In genomic region chr5:114898602-114899001, GRCh38 we compare ENCODE assay signal across 25 cellular contexts.
DNase-seq lines count a peak whose midpoint lies in the region; ATAC-seq and TF ChIP-seq lines count a peak whose summit lies in the region.
"Had no signal": no experiment of that assay in that cellular context is flagged by ENCODE, and none has a peak within 500 bp of the region (broad histone marks: within the 10 kb centered on the region; RNA-seq: fewer than 3 reads in every experiment).

No MANE protein-coding gene starts in this region.

- H3K4me3 ChIP-seq in GM23338 = no peak overlapping the region
- no peak overlapping the region for H3K4me3 ChIP-seq in OCI-LY3 (ENCODE audit: low read length)
- H3K4me3 ChIP-seq in liver (ENCODE audit: low read depth in 1 of 3, low read length in 3 of 3) = no peak overlapping the region
- H3K4me3 ChIP-seq in Caco-2 (ENCODE audit: low read depth, low read length) = no peak overlapping the region
- H3K4me3 ChIP-seq: ascending aorta, hepatocyte, lower lobe of right lung, upper lobe of right lung had no signal

- no peaks in the 10 kb centered on the region; the same call in 1 of the 3 replicates for H3K9me3 Mint-ChIP-seq in GM23338
- H3K9me3 Mint-ChIP-seq in Caco-2 (ENCODE audit: unreplicated experiment) = no peaks in the 10 kb centered on the region

- H3F3A ChIP-seq in GM23338 (replicated peaks; ENCODE audit: low read depth) = no peaks in the 10 kb centered on the region

- H3K4me2 ChIP-seq in GM23338 = no peak overlapping the region
- no peak overlapping the region for H3K4me2 ChIP-seq in OCI-LY3 (ENCODE audit: low read length)
- H3K4me2 ChIP-seq: hepatocyte had no signal

- H3K27me3 ChIP-seq in GM23338 (ENCODE audit: insufficient read depth) = no peaks in the 10 kb centered on the region
- no peaks in the 10 kb centered on the region for H3K27me3 ChIP-seq in OCI-LY3 (ENCODE audit: low read depth, low read length)
- H3K27me3 ChIP-seq in liver (ENCODE audit: control insufficient read depth in 4 of 4, insufficient read depth in 4 of 4, low read length in 3 of 4) = no peaks in the 10 kb centered on the region
- H3K27me3 ChIP-seq in Caco-2 (replicated peaks; ENCODE audit: control insufficient read depth, insufficient read depth, low read length) = no peaks in the 10 kb centered on the region
- H3K27me3 ChIP-seq: ascending aorta, hepatocyte, neutrophil, upper lobe of right lung had no signal

- peak; percentile 1 for DNase-seq in DMS 273 (lab: John Stamatoyannopoulos, UW; ENCODE audit: unreplicated experiment)
- no peak for DNase-seq in DMS 273 treated with DMSO at 0.1 percent for 48 hours (lab: John Stamatoyannopoulos, UW)
- peak; percentile 53 for DNase-seq in GM23338 (ENCODE audit: low spot score)
- DNase-seq in Caco-2 = no peak
- DNase-seq: activated CD4-positive, alpha-beta T cell treated with anti-CD3 and anti-CD28 coated beads for 1 hour; activated CD8-positive, alpha-beta memory T cell treated with anti-CD3 and anti-CD28 coated beads for 24 hours; activated naive CD4-positive, alpha-beta T cell treated with anti-CD3 and anti-CD28 coated beads, Interleukin-2, amount 50 U/mL, for 16 hours; activated T-cell treated with anti-CD3 and anti-CD28 coated beads, Interleukin-2, amount 50 U/mL, for 48 hours; AML-193; central memory CD4-positive, alpha-beta T cell; islet precursor cell; lower lobe of right lung; NCI-H1694 treated with DMSO at 0.1 percent for 48 hours; NCI-H226; stimulated activated CD4-positive, alpha-beta T cell treated with anti-CD3 and anti-CD28 coated beads, Interleukin-12 subunit alpha, Interleukin-12 subunit beta, amount 100 ng/mL, for 4 hours; upper lobe of right lung had no signal

- H3K9ac ChIP-seq in OCI-LY3 (ENCODE audit: low read length) = no peak overlapping the region
- no peak overlapping the region for H3K9ac ChIP-seq in liver (ENCODE audit: low read depth in 1 of 2, low read length in 2 of 2)

- H3K9me3 ChIP-seq in OCI-LY3 (ENCODE audit: insufficient read depth, low read length) (no peaks in the 10 kb centered on the region), liver (ENCODE audit: control insufficient read depth in 4 of 4, low read length in 3 of 4) (no peaks in the 10 kb centered on the region), Caco-2 (no peaks in the 10 kb centered on the region)
- H3K9me3 ChIP-seq: ascending aorta, lower lobe of right lung, neutrophil, upper lobe of right lung had no signal

- H3K27ac ChIP-seq in GM23338 (ENCODE audit: low read depth) (no peak overlapping the region), OCI-LY3 (ENCODE audit: low read length) (no peak overlapping the region), liver (ENCODE audit: low read depth in 1 of 2, low read length in 2 of 2) (no peak overlapping the region)
- H3K27ac ChIP-seq: 22Rv1, ascending aorta, epithelial cell of prostate, hepatocyte, lower lobe of right lung, neutrophil, upper lobe of right lung had no signal

- 74% methylated on average over 2 of the region's 2 CpGs for WGBS in liver

- intact Hi-C loops in Caco-2 (cut with micrococcal nuclease; ENCODE audit: unreplicated experiment) = loop anchor here (5.0 kb wide), 1 partner anchor 169 kb away; no protein-coding TSS in a partner anchor

- peak; percentile 61 for ATAC-seq in GM23338
- no peak for ATAC-seq in HG03457 (IDR thresholded peaks at IDR 0.05; ENCODE audit: unreplicated experiment)
- ATAC-seq in HG02981 (IDR thresholded peaks at IDR 0.05; ENCODE audit: unreplicated experiment) = no peak
- ATAC-seq: upper lobe of right lung had no signal

- H3K4me1 Mint-ChIP-seq in GM23338 (no peaks in the 10 kb centered on the region), Caco-2 (ENCODE audit: low read depth, unreplicated experiment) (no peaks in the 10 kb centered on the region)

- peak; percentile 44 to 61 for TF ChIP-seq RAD21 in liver (IDR thresholded peaks at IDR 0.05)

- H3K4me1 ChIP-seq in GM23338 (ENCODE audit: insufficient read depth) (no peaks in the 10 kb centered on the region), OCI-LY3 (ENCODE audit: low read length) (no peaks in the 10 kb centered on the region), liver (ENCODE audit: control insufficient read depth in 4 of 4, insufficient read depth in 4 of 4, low read length in 3 of 4) (no peaks in the 10 kb centered on the region), Caco-2 (no peaks in the 10 kb centered on the region)
- H3K4me1 ChIP-seq: ascending aorta, lower lobe of right lung, upper lobe of right lung had no signal

- H3K9me2 ChIP-seq in GM23338 (ENCODE audit: insufficient read depth) = no peaks in the 10 kb centered on the region

- POLR2A ChIA-PET in Caco-2 (lab: Charles Lee) = no interaction called here

- H3K27ac Mint-ChIP-seq in GM23338 = no peak overlapping the region
- no peak overlapping the region for H3K27ac Mint-ChIP-seq in Caco-2 (ENCODE audit: unreplicated experiment)

- H2AFZ ChIP-seq in GM23338 (no peak overlapping the region), OCI-LY3 (ENCODE audit: low read depth, low read length) (no peak overlapping the region)
- H2AFZ ChIP-seq: hepatocyte had no signal

- H3K4me3 Mint-ChIP-seq in GM23338 = no peak overlapping the region
- no peak overlapping the region for H3K4me3 Mint-ChIP-seq in Caco-2 (ENCODE audit: unreplicated experiment)

- CTCF ChIA-PET in Caco-2 (lab: Charles Lee) = no interaction called here

- TF ChIP-seq CTCF in GM23338 (conservative IDR thresholded peaks at IDR 0.05; ENCODE audit: low read depth in 2 of 2) (peak; percentile 61 to 72), OCI-LY3 (IDR thresholded peaks at IDR 0.05; ENCODE audit: low read depth, low read length) (peak; percentile 61), liver (IDR thresholded peaks at IDR 0.05; ENCODE audit: low read depth, low read length, missing input control) (peak; percentile 29), Caco-2 (IDR thresholded peaks at IDR 0.05; ENCODE audit: insufficient read depth in 1 of 2, low read depth in 1 of 2, low read length in 1 of 2, severe bottlenecking in 1 of 2, unreplicated experiment in 1 of 2) (no peak)

- H3K79me2 ChIP-seq in GM23338 (replicated peaks; ENCODE audit: insufficient read depth) = no peaks in the 10 kb centered on the region
- H3K79me2 ChIP-seq in OCI-LY3 (ENCODE audit: low read length) = no peaks in the 10 kb centered on the region
- H3K79me2 ChIP-seq: hepatocyte had no signal

- H4K20me1 ChIP-seq in GM23338 (replicated peaks; ENCODE audit: insufficient read depth) = no peaks in the 10 kb centered on the region
- H4K20me1 ChIP-seq in OCI-LY3 (ENCODE audit: insufficient read depth, low read length) = no peaks in the 10 kb centered on the region

- no peaks in the 10 kb centered on the region for H3K36me3 ChIP-seq in GM23338 (ENCODE audit: insufficient read depth)
- H3K36me3 ChIP-seq in OCI-LY3 (replicated peaks; ENCODE audit: low read depth, low read length) = no peaks in the 10 kb centered on the region
- H3K36me3 ChIP-seq in liver (ENCODE audit: control insufficient read depth in 4 of 4, insufficient read depth in 3 of 4, low read depth in 1 of 4, low read length in 3 of 4) = no peaks in the 10 kb centered on the region
- no peaks in the 10 kb centered on the region for H3K36me3 ChIP-seq in Caco-2 (ENCODE audit: control insufficient read depth, insufficient read depth, low read length)
- H3K36me3 ChIP-seq: ascending aorta, lower lobe of right lung, neutrophil, upper lobe of right lung had no signal

- H3K27me3 Mint-ChIP-seq in GM23338 (ENCODE audit: insufficient read depth, low read depth, poor library complexity) = no peaks in the 10 kb centered on the region
- H3K27me3 Mint-ChIP-seq in Caco-2 (ENCODE audit: insufficient read depth, unreplicated experiment) = no peaks in the 10 kb centered on the region

- BruUV-seq in Caco-2 (replicated peaks; lab: Mats Ljungman, UMichigan) = no TSS peak

- H3K36me3 Mint-ChIP-seq in GM23338 (ENCODE audit: low read depth) = no peaks in the 10 kb centered on the region
- H3K36me3 Mint-ChIP-seq in Caco-2 (ENCODE audit: insufficient read depth, unreplicated experiment) = no peaks in the 10 kb centered on the region

TF ChIP-seq in GM23338, 12 proteins besides CTCF, POLR2A, EP300 and RAD21 (continues in another document):
- TF ChIP-seq CREB1 (CRISPR knock-in tag; IDR thresholded peaks at IDR 0.05; ENCODE audit: low read depth) (no peak), NANOG (IDR thresholded peaks at IDR 0.05; ENCODE audit: borderline replicate concordance) (no peak)

TF ChIP-seq in liver, 16 proteins besides CTCF, POLR2A, EP300 and RAD21:
- no peak for TF ChIP-seq ZBTB33 (IDR thresholded peaks at IDR 0.05)
- no peak for TF ChIP-seq EGR1 (IDR thresholded peaks at IDR 0.05; ENCODE audit: low read depth in 2 of 2)
- TF ChIP-seq ATF3 (IDR thresholded peaks at IDR 0.05) = no peak
- no peak for TF ChIP-seq MAX (IDR thresholded peaks at IDR 0.05)
- TF ChIP-seq SP1 (IDR thresholded peaks at IDR 0.05) = no peak
- TF ChIP-seq NR2F2 (IDR thresholded peaks at IDR 0.05) = no peak
- TF ChIP-seq HNF4G (IDR thresholded peaks at IDR 0.05) = no peak

Comparison
In these comparisons a context has a peak if more than half of its experiments do, and no peak if none do; other contexts are left out.
1. DNase-seq: peak in DMS 273 (single experiment) and GM23338 (single experiment); none in DMS 273 treated with DMSO at 0.1 percent for 48 hours (single experiment) and Caco-2 (0 of 2).
2. CTCF ChIP-seq: peak in GM23338 (2 of 2), OCI-LY3 (single experiment) and liver (single experiment); none in Caco-2 (0 of 2).